ENCODE assay signal across 18 cellular contexts in genomic region chr3:181253796-181254195, GRCh38.
A peak's percentile ranks its signal among the peaks of the same experiment; 100 is the strongest.
DNase-seq lines count a peak whose midpoint lies in the region; FAIRE-seq and TF ChIP-seq lines count a peak whose summit lies in the region.
"Had no signal": no experiment of that assay in that cellular context is flagged by ENCODE, and none has a peak within 500 bp of the region (broad histone marks: within the 10 kb centered on the region; RNA-seq: fewer than 3 reads in every experiment).

No MANE protein-coding gene starts in this region.

- no peak for TF ChIP-seq CTCF in GM10248 (IDR thresholded peaks at IDR 0.05; ENCODE audit: control extremely low read depth, extremely low read depth, low read depth, missing control alignments)

- CTCF ChIA-PET in GM10248 (lab: Yijun Ruan, JAX) = interaction anchor here (1.3 to 1.6 kb wide), 2 partner anchors 9 to 20 kb away, joined by 3 to 5 read pairs; no protein-coding TSS in a partner anchor

- peak; percentile 32 for DNase-seq in NCI-H1105 treated with DMSO at 0.1 percent for 48 hours (lab: John Stamatoyannopoulos, UW)
- no peak for DNase-seq in NCI-H1105 (lab: John Stamatoyannopoulos, UW)
- DNase-seq in ELF-1 (ENCODE audit: low read depth, low spot score) = peak; percentile 20
- DNase-seq in NCI-H69 (lab: John Stamatoyannopoulos, UW) = peak; percentile 36
- peak; percentile 77 for DNase-seq in foreskin melanocyte
- no peak for DNase-seq in GM10248 (ENCODE audit: extremely low spot score)
- DNase-seq in frontal cortex (ENCODE audit: low spot score in 2 of 2) = no peak
- DNase-seq in activated CD4-positive, CD25-positive, alpha-beta regulatory T cell (lab: John Stamatoyannopoulos, UW) = no peak
- DNase-seq: AML-193, COR-L47, HFFc6, KBM-7, NCI-H1436, NCI-H2029 treated with DMSO at 0.1 percent for 48 hours, NCI-H524 treated with DMSO at 0.1 percent for 48 hours, Right ventricle myocardium superior had no signal

- no peak for FAIRE-seq in frontal cortex (lab: Jason Lieb, UNC)
- FAIRE-seq: HepG2, RCC 7860 had no signal

- POLR2A ChIA-PET in GM10248 (lab: Yijun Ruan, JAX) = no interaction called here

Comparison
In these comparisons a context has a peak if more than half of its experiments do, and no peak if none do; other contexts are left out.
1. DNase-seq: peak in NCI-H1105 treated with DMSO at 0.1 percent for 48 hours (single experiment), ELF-1 (single experiment), NCI-H69 (single experiment) and foreskin melanocyte (single experiment); none in NCI-H1105 (single experiment), GM10248 (single experiment), frontal cortex (0 of 2) and activated CD4-positive, CD25-positive, alpha-beta regulatory T cell (0 of 4).